13 cellular contexts compared by ENCODE assay signal in genomic region chr2:150586858-150587257, GRCh38.
DNase-seq lines count a peak whose midpoint lies in the region; ATAC-seq and TF ChIP-seq lines count a peak whose summit lies in the region.
"Had no signal": no experiment of that assay in that cellular context is flagged by ENCODE, and none has a peak within 500 bp of the region (broad histone marks: within the 10 kb centered on the region; RNA-seq: fewer than 3 reads in every experiment).

No MANE protein-coding gene starts in this region.

- H3K4me1 ChIP-seq in ACC112 (ENCODE audit: control insufficient read depth, insufficient read depth, low read length, unreplicated experiment), result peaks cover 49% of the 10 kb centered on the region

- no peaks in the 10 kb centered on the region for H3K27me3 ChIP-seq in ACC112 (ENCODE audit: insufficient read depth, low read length)

- peak overlapping the region; percentile 97 for H3K27ac ChIP-seq in ACC112 (ENCODE audit: low read depth, low read length)
- no peak overlapping the region for H3K27ac ChIP-seq in substantia nigra (ENCODE audit: low read depth, low read length, poor library complexity, severe bottlenecking)

- H2AFZ ChIP-seq in ACC112 (ENCODE audit: low read length, unreplicated experiment), result no peak overlapping the region

- no peaks in the 10 kb centered on the region for H3K36me3 ChIP-seq in ACC112 (ENCODE audit: insufficient read depth, low read length)

- H3K4me3 ChIP-seq in ACC112 (ENCODE audit: low read depth, low read length), result no peak overlapping the region
- H3K4me3 ChIP-seq in astrocyte of the spinal cord (ENCODE audit: low read depth, low read length), result no peak overlapping the region

- in situ Hi-C loops in astrocyte of the spinal cord (cut with HindIII; ENCODE audit: low sequenced_read_pairs), result no loop called here

- H3K79me2 ChIP-seq in ACC112 (ENCODE audit: control insufficient read depth, insufficient read depth, low read length, unreplicated experiment), result no peaks in the 10 kb centered on the region

- peak; percentile 86 for DNase-seq in HT1080 (ENCODE audit: low read depth)
- DNase-seq in astrocyte of the spinal cord (ENCODE audit: low read depth, low spot score), result peak; percentile 63
- DNase-seq in left ventricle myocardium superior, result no peak
- DNase-seq in substantia nigra (lab: John Stamatoyannopoulos, UW), result no peak
- DNase-seq in COLO668 (lab: John Stamatoyannopoulos, UW; ENCODE audit: unreplicated experiment), result no peak
- DNase-seq in NCI-H2227 (lab: John Stamatoyannopoulos, UW; ENCODE audit: unreplicated experiment), result no peak
- DNase-seq: activated CD8-positive, alpha-beta memory T cell treated with anti-CD3 and anti-CD28 coated beads for 24 hours; activated naive CD8-positive, alpha-beta T cell treated with anti-CD3 and anti-CD28 coated beads, Interleukin-2, amount 50 U/mL, for 24 hours; kidney; stimulated activated CD4-positive, alpha-beta T cell treated with anti-CD3 and anti-CD28 coated beads, Interleukin-2, amount 100 ng/mL, for 24 hours; stimulated activated naive CD8-positive, alpha-beta T cell treated with anti-CD3 and anti-CD28 coated beads, Interleukin-15, amount 100 ng/mL, for 72 hours had no signal

- peak; percentile 43 for ATAC-seq in left ventricle myocardium superior
- no peak for ATAC-seq in HG03139 (IDR thresholded peaks at IDR 0.05; ENCODE audit: unreplicated experiment)
- ATAC-seq: activated naive CD8-positive, alpha-beta T cell treated with anti-CD3 and anti-CD28 coated beads, Interleukin-2, amount 50 U/mL, for 24 hours; stimulated activated naive CD8-positive, alpha-beta T cell treated with anti-CD3 and anti-CD28 coated beads, Interleukin-15, amount 100 ng/mL, for 72 hours had no signal

- no peak for TF ChIP-seq CTCF in astrocyte of the spinal cord (IDR thresholded peaks at IDR 0.05; ENCODE audit: low read depth, low read length)

- intact Hi-C loops in left ventricle myocardium superior (cut with micrococcal nuclease), result no loop called here

Comparison
In these comparisons a context has a peak if more than half of its experiments do, and no peak if none do; other contexts are left out.
1. DNase-seq: peak in HT1080 (single experiment) and astrocyte of the spinal cord (single experiment); none in left ventricle myocardium superior (single experiment), substantia nigra (0 of 49), COLO668 (single experiment) and NCI-H2227 (single experiment).